In genomic region chr10:88186335-88186734, GRCh38 we compare ENCODE assay signal across 19 cellular contexts.
DNase-seq lines count a peak whose midpoint lies in the region; FAIRE-seq and TF ChIP-seq lines count a peak whose summit lies in the region.
"Had no signal": no experiment of that assay in that cellular context is flagged by ENCODE, and none has a peak within 500 bp of the region (broad histone marks: within the 10 kb centered on the region; RNA-seq: fewer than 3 reads in every experiment).

No MANE protein-coding gene starts in this region.

- no peaks in the 10 kb centered on the region for H4K20me1 ChIP-seq in GM23248 (ENCODE audit: insufficient read depth)
- H4K20me1 ChIP-seq in astrocyte (ENCODE audit: insufficient read depth, low read length): no peaks in the 10 kb centered on the region

- no peaks in the 10 kb centered on the region for H3K27me3 ChIP-seq in GM23248 (replicated peaks; ENCODE audit: insufficient read depth)
- H3K27me3 ChIP-seq in astrocyte (ENCODE audit: insufficient read depth, low read length): no peaks in the 10 kb centered on the region
- H3K27me3 ChIP-seq: neutrophil, upper lobe of left lung had no signal

- H3K9me3 ChIP-seq in GM23248 (ENCODE audit: low read depth): no peaks in the 10 kb centered on the region
- H3K9me3 ChIP-seq in astrocyte (ENCODE audit: insufficient read depth, low read depth, low read length): no peaks in the 10 kb centered on the region
- H3K9me3 ChIP-seq: neutrophil, upper lobe of left lung had no signal

- no peak overlapping the region for H3K27ac Mint-ChIP-seq in astrocyte (ENCODE audit: unreplicated experiment)
- H3K27ac Mint-ChIP-seq: IgD-negative memory B cell; stimulated activated naive B cell treated with anti-CD40 and anti-IgM and Interleukin-4, amounts not matched to agents 10 μg/mL and 1 μg/mL and 100 μg/mL, for 72 hours; T-helper 17 cell had no signal

- peak; percentile 79 for FAIRE-seq in astrocyte (lab: Jason Lieb, UNC)
- no peak for FAIRE-seq in RCC 7860 (lab: Jason Lieb, UNC)
- FAIRE-seq: G401.6, kidney had no signal

- no peaks in the 10 kb centered on the region; the same call in 1 of the 2 replicates for H3K9me2 ChIP-seq in GM23248 (ENCODE audit: insufficient read depth)

- peak overlapping the region; percentile 20; the same call in 1 of the 2 replicates for H3K27ac ChIP-seq in GM23248
- no peak overlapping the region for H3K27ac ChIP-seq in astrocyte (ENCODE audit: low read depth, low read length)
- H3K27ac ChIP-seq: neutrophil, upper lobe of left lung had no signal

- H3K36me3 Mint-ChIP-seq in astrocyte (ENCODE audit: low read depth, unreplicated experiment): no peaks in the 10 kb centered on the region
- H3K36me3 Mint-ChIP-seq: IgD-negative memory B cell; stimulated activated naive B cell treated with anti-CD40 and anti-IgM and Interleukin-4, amounts not matched to agents 10 μg/mL and 1 μg/mL and 100 μg/mL, for 72 hours had no signal

- H3K79me2 ChIP-seq in GM23248 (ENCODE audit: insufficient read depth) (no peaks in the 10 kb centered on the region), astrocyte (ENCODE audit: insufficient read depth, low read length) (no peaks in the 10 kb centered on the region)

- 0 out of 2 replicates have a peak, but pooled peaks cover 6% of the 10 kb centered on the region for H3F3A ChIP-seq in GM23248 (ENCODE audit: insufficient read depth)

- no peak overlapping the region for H2AFZ ChIP-seq in GM23248
- H2AFZ ChIP-seq in astrocyte (ENCODE audit: low read depth, low read length): no peak overlapping the region

- no peak overlapping the region for H3K4me3 Mint-ChIP-seq in astrocyte (ENCODE audit: unreplicated experiment)
- H3K4me3 Mint-ChIP-seq: IgD-negative memory B cell; stimulated activated naive B cell treated with anti-CD40 and anti-IgM and Interleukin-4, amounts not matched to agents 10 μg/mL and 1 μg/mL and 100 μg/mL, for 72 hours; T-helper 17 cell had no signal

- DNase-seq in AG08395 (ENCODE audit: low spot score) (peak; percentile 74), GM23248 (peak; percentile 95), astrocyte (ENCODE audit: low read depth) (peak; percentile 63), hepatic stellate cell (ENCODE audit: low spot score) (peak; percentile 34), RCC 7860 (ENCODE audit: low spot score) (no peak), foreskin melanocyte (no peak), NCI-H526 (lab: John Stamatoyannopoulos, UW) (no peak), NCI-H510A (lab: John Stamatoyannopoulos, UW) (no peak)
- DNase-seq: ACHN; activated naive CD4-positive, alpha-beta T cell treated with Interleukin-2 at 50 U/mL for 16 hours; COR-L47; kidney; NCI-H1048; stimulated activated naive B cell treated with anti-CD40 and anti-IgM and Interleukin-4, amounts not matched to agents 10 μg/mL and 1 μg/mL and 100 μg/mL, for 72 hours; T-helper 17 cell; upper lobe of left lung had no signal

- H3K27me3 Mint-ChIP-seq in astrocyte (ENCODE audit: low read depth, unreplicated experiment): no peaks in the 10 kb centered on the region
- H3K27me3 Mint-ChIP-seq: IgD-negative memory B cell; stimulated activated naive B cell treated with anti-CD40 and anti-IgM and Interleukin-4, amounts not matched to agents 10 μg/mL and 1 μg/mL and 100 μg/mL, for 72 hours; T-helper 17 cell had no signal

- no peak for TF ChIP-seq CTCF in astrocyte (IDR thresholded peaks at IDR 0.05; ENCODE audit: insufficient read depth, low read depth, low read length)

- 0 to 5% methylated on average over 2 of the region's 2 CpGs for WGBS in GM23248 (ENCODE audit: low coverage in 1 of 2, low lambda C conversion rate in 2 of 2, missing lambda C conversion rate in 2 of 2), 2 experiments

- 0 out of 2 replicates have a peak overlapping the region, but pooled peaks have one; percentile 26 for H3K4me3 ChIP-seq in GM23248
- H3K4me3 ChIP-seq in astrocyte (ENCODE audit: insufficient read depth, low read depth, low read length): no peak overlapping the region
- H3K4me3 ChIP-seq: upper lobe of left lung had no signal

- H3K9ac ChIP-seq in GM23248 (no peak overlapping the region), astrocyte (ENCODE audit: low read length) (no peak overlapping the region)

- peak overlapping the region; percentile 75 for H3K4me2 ChIP-seq in GM23248 (ENCODE audit: unreplicated experiment)
- H3K4me2 ChIP-seq in astrocyte (ENCODE audit: low read length): no peak overlapping the region

- in situ Hi-C loops in GM23248 (cut with MboI): no loop called here

- H3K4me1 ChIP-seq in GM23248 (ENCODE audit: insufficient read depth) (peaks cover 14% of the 10 kb centered on the region), astrocyte (ENCODE audit: insufficient read depth, low read length) (no peaks in the 10 kb centered on the region)

- H3K36me3 ChIP-seq in GM23248 (ENCODE audit: low read depth) (no peaks in the 10 kb centered on the region), astrocyte (ENCODE audit: insufficient read depth, low read length) (no peaks in the 10 kb centered on the region)
- H3K36me3 ChIP-seq: neutrophil, upper lobe of left lung had no signal

- H3K9me3 Mint-ChIP-seq in astrocyte (ENCODE audit: unreplicated experiment): peaks cover 2% of the 10 kb centered on the region
- H3K9me3 Mint-ChIP-seq: IgD-negative memory B cell had no signal

- peaks cover 5% of the 10 kb centered on the region for H3K4me1 Mint-ChIP-seq in astrocyte (ENCODE audit: low read depth, unreplicated experiment)
- H3K4me1 Mint-ChIP-seq: T-helper 17 cell had no signal

Comparison
In these comparisons a context has a peak if more than half of its experiments do, and no peak if none do; other contexts are left out.
1. DNase-seq: peak in AG08395 (single experiment), GM23248 (single experiment), astrocyte (single experiment) and hepatic stellate cell (single experiment); none in RCC 7860 (single experiment), foreskin melanocyte (single experiment), NCI-H526 (0 of 2) and NCI-H510A (single experiment).